Comparison of ENCODE assay signal across 10 cellular contexts in genomic region chr11:67404515-67405195, GRCh38. TPM values are rescaled to one million over a fixed set of nuclear protein-coding genes. Genes with fewer than 3 reads are reported as not detected.
DNase-seq lines count a peak whose midpoint lies in the region; ATAC-seq, FAIRE-seq and TF ChIP-seq lines count a peak whose summit lies in the region.
"Had no signal": no experiment of that assay in that cellular context is flagged by ENCODE, and none has a peak within 500 bp of the region (broad histone marks: within the 10 kb centered on the region; RNA-seq: fewer than 3 reads in every experiment).

No MANE protein-coding gene starts in this region.

- H3K27me3 ChIP-seq in HL-60 (ENCODE audit: insufficient read depth, poor library complexity, severe bottlenecking) (no peaks in the 10 kb centered on the region), suprapubic skin (peaks cover 18% of the 10 kb centered on the region)
- H3K27me3 ChIP-seq: right lobe of liver had no signal

- H3K9me3 ChIP-seq in kidney (ENCODE audit: control insufficient read depth in 1 of 2, low read length in 2 of 2) (no peaks in the 10 kb centered on the region), suprapubic skin (no peaks in the 10 kb centered on the region)
- H3K9me3 ChIP-seq: right lobe of liver had no signal

- TF ChIP-seq EP300 in suprapubic skin (IDR thresholded peaks at IDR 0.05) = no peak

- no peaks in the 10 kb centered on the region for H3K27me3 Mint-ChIP-seq in activated CD4-positive, alpha-beta memory T cell treated with anti-CD3 and anti-CD28 coated beads for 36 hours

- peak overlapping the region; percentile 58 for H3K4me3 ChIP-seq in HL-60 (replicated peaks; ENCODE audit: insufficient read depth, low read length)
- no peak overlapping the region for H3K4me3 ChIP-seq in kidney (ENCODE audit: low read length in 2 of 2)
- peak overlapping the region; percentile 6 for H3K4me3 ChIP-seq in suprapubic skin

- DNase-seq in HL-60 (ENCODE audit: low read depth in 1 of 2, low spot score in 1 of 2) = peak; percentile 57 to 64
- DNase-seq in activated CD4-positive, alpha-beta memory T cell treated with anti-CD3 and anti-CD28 coated beads for 36 hours = peak; percentile 79
- DNase-seq in kidney = peak; percentile 80
- DNase-seq in suprapubic skin (ENCODE audit: low spot score in 2 of 2) = no peak
- no peak for DNase-seq in retina
- DNase-seq in NCI-H128 (lab: John Stamatoyannopoulos, UW; ENCODE audit: unreplicated experiment) = no peak
- DNase-seq: PC-3 had no signal

- FAIRE-seq in kidney (lab: Jason Lieb, UNC) = no peak

- intact Hi-C loops in activated CD4-positive, alpha-beta memory T cell treated with anti-CD3 and anti-CD28 coated beads for 36 hours (cut with micrococcal nuclease) = loop anchor here (2.0 to 5.0 kb wide), 2 partner anchors 32 to 127 kb away; partner anchors contain the start of gene PTPRCAP
- intact Hi-C loops in kidney (cut with DNase I) = no loop called here

- H3K4me1 ChIP-seq in kidney (ENCODE audit: control insufficient read depth in 1 of 2, insufficient read depth in 1 of 2, low read depth in 1 of 2, low read length in 2 of 2) (peaks cover 5 to 11% of the 10 kb centered on the region in 2 donors), suprapubic skin (peaks cover 51% of the 10 kb centered on the region)

- H3K36me3 ChIP-seq in kidney (ENCODE audit: control insufficient read depth in 1 of 2, insufficient read depth in 2 of 2, low read length in 2 of 2) (no peaks in the 10 kb centered on the region), suprapubic skin (peaks cover 3% of the 10 kb centered on the region)

- H3K9ac ChIP-seq in kidney (ENCODE audit: low read length in 2 of 2) = no peak overlapping the region

- peak overlapping the region; percentile 93 for H3K27ac Mint-ChIP-seq in activated CD4-positive, alpha-beta memory T cell treated with anti-CD3 and anti-CD28 coated beads for 36 hours

- 55% methylated on average over 11 of the region's 13 CpGs for WGBS in suprapubic skin

- peak overlapping the region; percentile 87 for H3K4me3 Mint-ChIP-seq in activated CD4-positive, alpha-beta memory T cell treated with anti-CD3 and anti-CD28 coated beads for 36 hours

- TF ChIP-seq CTCF in HL-60 (IDR thresholded peaks at IDR 0.05; ENCODE audit: insufficient read depth, low read length) (no peak), kidney (IDR thresholded peaks at IDR 0.05; ENCODE audit: borderline replicate concordance, extremely low read depth, insufficient read depth) (no peak), suprapubic skin (IDR thresholded peaks at IDR 0.05) (no peak)

- no peaks in the 10 kb centered on the region for H3K9me3 Mint-ChIP-seq in activated CD4-positive, alpha-beta memory T cell treated with anti-CD3 and anti-CD28 coated beads for 36 hours

- POLR2A ChIA-PET in activated CD4-positive, alpha-beta memory T cell treated with anti-CD3 and anti-CD28 coated beads for 36 hours (lab: Charles Lee) = interaction anchor here (0.5 to 6.6 kb wide), 17 partner anchors 8 to 850 kb away, joined by 3 to 68 read pairs (median 5); partner anchors contain the start of genes AIP, CARNS1, PITPNM1 and PTPRCAP

- no peak for TF ChIP-seq POLR2A in suprapubic skin (IDR thresholded peaks at IDR 0.05)

- ATAC-seq in GM18867 (IDR thresholded peaks at IDR 0.05; ENCODE audit: unreplicated experiment) = no peak
- ATAC-seq: HCT116, PC-3, right lobe of liver had no signal

- peaks cover 65% of the 10 kb centered on the region for H3K4me1 Mint-ChIP-seq in activated CD4-positive, alpha-beta memory T cell treated with anti-CD3 and anti-CD28 coated beads for 36 hours (ENCODE audit: low read depth)

- CTCF ChIA-PET in activated CD4-positive, alpha-beta memory T cell treated with anti-CD3 and anti-CD28 coated beads for 36 hours (lab: Charles Lee) = interaction anchor here (0.8 to 5.7 kb wide), 11 partner anchors 10 to 179 kb away, joined by 3 to 46 read pairs (median 4); partner anchors contain the start of genes GSTP1, PITPNM1 and PTPRCAP

- peaks cover 45% of the 10 kb centered on the region for H3K36me3 Mint-ChIP-seq in activated CD4-positive, alpha-beta memory T cell treated with anti-CD3 and anti-CD28 coated beads for 36 hours

- H3K27ac ChIP-seq in HL-60 (replicated peaks) (peak overlapping the region; percentile 94), kidney (ENCODE audit: low read depth in 2 of 2, low read length in 2 of 2) (no peak overlapping the region), suprapubic skin (no peak overlapping the region)

RNA-seq across cellular contexts. Expression of gene TBC1D10C, which starts 0.8 kb away (rescaled TPM):
- total RNA-seq in activated CD4-positive, alpha-beta memory T cell treated with anti-CD3 and anti-CD28 coated beads for 36 hours = 100 to 1,000 TPM; 123 to 126 TPM
- 13.9 TPM for total RNA-seq in kidney
- polyA plus RNA-seq in kidney (ENCODE audit: insufficient read depth, low read depth, low replicate concordance) = 1.7 TPM
- under 1 TPM; 0.26 to 0.64 (median 0.52) TPM for total RNA-seq in suprapubic skin
- total RNA-seq: PC-3 had no signal

RNA-seq across cellular contexts. Expression of gene PPP1CA, which starts 3.0 kb away (rescaled TPM):
- 100 to 1,000 TPM; 261 to 267 TPM for total RNA-seq in activated CD4-positive, alpha-beta memory T cell treated with anti-CD3 and anti-CD28 coated beads for 36 hours
- total RNA-seq in kidney (155 TPM), suprapubic skin (100 to 1,000 TPM in 3 of 4 donors, 10 to 100 TPM in 1; 75.6 to 158 (median 121) TPM)
- 210 TPM for polyA plus RNA-seq in kidney (ENCODE audit: insufficient read depth, low read depth, low replicate concordance)

RNA-seq across cellular contexts. Expression of gene CARNS1, which starts 10.8 kb away (rescaled TPM):
- 1 to 10 TPM; 2.3 to 3.3 TPM for total RNA-seq in activated CD4-positive, alpha-beta memory T cell treated with anti-CD3 and anti-CD28 coated beads for 36 hours
- 1.7 TPM for total RNA-seq in kidney
- 0.80 TPM for polyA plus RNA-seq in kidney (ENCODE audit: insufficient read depth, low read depth, low replicate concordance)
- total RNA-seq in suprapubic skin = under 1 TPM; 0.21 to 0.94 (median 0.74) TPM

RNA-seq across cellular contexts. Expression of gene RAD9A, which starts 12.9 kb away (rescaled TPM):
- total RNA-seq in activated CD4-positive, alpha-beta memory T cell treated with anti-CD3 and anti-CD28 coated beads for 36 hours = 10 to 100 TPM; 31.0 to 39.1 TPM
- total RNA-seq in kidney (17.8 TPM), suprapubic skin (10 to 100 TPM; 24.1 to 86.9 (median 28.5) TPM)
- 16.4 TPM for polyA plus RNA-seq in kidney (ENCODE audit: insufficient read depth, low read depth, low replicate concordance)

RNA-seq across cellular contexts. Expression of gene RPS6KB2, which starts 23.6 kb away (rescaled TPM):
- total RNA-seq in activated CD4-positive, alpha-beta memory T cell treated with anti-CD3 and anti-CD28 coated beads for 36 hours = 10 to 100 TPM; 57.4 to 57.5 TPM
- total RNA-seq in kidney = 41.3 TPM
- 45.4 TPM for polyA plus RNA-seq in kidney (ENCODE audit: insufficient read depth, low read depth, low replicate concordance)
- total RNA-seq in suprapubic skin = 100 to 1,000 TPM; 147 to 193 (median 158) TPM

Comparison
In these comparisons a context has a peak if more than half of its experiments do, and no peak if none do; other contexts are left out.
1. DNase-seq: peak in HL-60 (2 of 2), activated CD4-positive, alpha-beta memory T cell treated with anti-CD3 and anti-CD28 coated beads for 36 hours (single experiment) and kidney (single experiment); none in suprapubic skin (0 of 2), retina (single experiment) and NCI-H128 (single experiment).
2. H3K4me3 ChIP-seq: peak in HL-60 (single experiment) and suprapubic skin (single experiment); none in kidney (0 of 2).